1 cellular context compared by ENCODE assay signal in the genomic region with DNA sequence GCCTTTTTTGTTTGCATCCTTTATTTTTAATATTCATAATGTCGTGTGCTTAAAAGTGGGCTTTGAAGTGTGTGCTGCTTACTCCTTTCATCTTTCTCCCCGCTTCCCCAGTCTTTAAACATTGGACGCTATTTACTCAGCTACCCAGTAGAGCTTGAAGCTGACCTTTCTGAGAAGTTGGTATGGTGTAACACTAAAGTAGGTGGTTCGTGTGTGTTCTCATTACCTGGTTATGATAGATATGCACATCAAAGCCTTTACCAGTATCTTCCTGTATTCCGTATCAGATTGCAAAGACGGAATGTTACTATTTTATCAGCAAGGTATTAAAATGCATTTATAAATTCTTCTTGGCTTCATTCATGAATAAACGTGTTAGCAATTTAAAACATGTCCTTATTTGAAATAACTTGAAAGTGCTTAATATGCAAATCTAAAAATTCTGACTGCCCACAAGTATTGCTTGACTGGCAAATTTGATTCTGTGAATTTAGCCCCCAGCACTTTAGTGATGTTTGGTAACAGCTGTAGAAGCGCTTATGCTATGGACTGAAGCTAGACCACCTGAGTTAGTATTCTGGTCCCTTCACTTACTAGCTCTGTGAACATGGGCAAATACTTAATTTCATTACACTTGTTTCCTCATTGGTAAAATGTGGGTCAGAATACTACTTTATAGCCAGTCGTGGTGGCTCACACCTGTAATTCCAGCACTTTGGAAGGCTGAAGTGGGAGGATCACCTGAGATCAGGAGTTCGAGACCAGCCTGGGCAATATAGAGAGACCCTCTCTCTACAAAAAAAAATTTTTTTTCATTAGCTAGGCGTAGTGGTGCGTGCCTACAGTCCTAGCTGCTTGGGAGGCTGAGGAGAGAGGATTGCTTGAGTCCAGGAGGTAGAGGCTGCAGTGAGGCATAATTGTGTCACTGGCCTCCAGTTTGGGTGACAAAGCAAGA.
TF ChIP-seq lines count a peak whose summit lies in the region.

No MANE protein-coding gene starts in this region.

TF ChIP-seq in GM23338, 12 proteins besides CTCF, POLR2A, EP300 and RAD21 (continued from another document):
- TF ChIP-seq, protein P1, sequence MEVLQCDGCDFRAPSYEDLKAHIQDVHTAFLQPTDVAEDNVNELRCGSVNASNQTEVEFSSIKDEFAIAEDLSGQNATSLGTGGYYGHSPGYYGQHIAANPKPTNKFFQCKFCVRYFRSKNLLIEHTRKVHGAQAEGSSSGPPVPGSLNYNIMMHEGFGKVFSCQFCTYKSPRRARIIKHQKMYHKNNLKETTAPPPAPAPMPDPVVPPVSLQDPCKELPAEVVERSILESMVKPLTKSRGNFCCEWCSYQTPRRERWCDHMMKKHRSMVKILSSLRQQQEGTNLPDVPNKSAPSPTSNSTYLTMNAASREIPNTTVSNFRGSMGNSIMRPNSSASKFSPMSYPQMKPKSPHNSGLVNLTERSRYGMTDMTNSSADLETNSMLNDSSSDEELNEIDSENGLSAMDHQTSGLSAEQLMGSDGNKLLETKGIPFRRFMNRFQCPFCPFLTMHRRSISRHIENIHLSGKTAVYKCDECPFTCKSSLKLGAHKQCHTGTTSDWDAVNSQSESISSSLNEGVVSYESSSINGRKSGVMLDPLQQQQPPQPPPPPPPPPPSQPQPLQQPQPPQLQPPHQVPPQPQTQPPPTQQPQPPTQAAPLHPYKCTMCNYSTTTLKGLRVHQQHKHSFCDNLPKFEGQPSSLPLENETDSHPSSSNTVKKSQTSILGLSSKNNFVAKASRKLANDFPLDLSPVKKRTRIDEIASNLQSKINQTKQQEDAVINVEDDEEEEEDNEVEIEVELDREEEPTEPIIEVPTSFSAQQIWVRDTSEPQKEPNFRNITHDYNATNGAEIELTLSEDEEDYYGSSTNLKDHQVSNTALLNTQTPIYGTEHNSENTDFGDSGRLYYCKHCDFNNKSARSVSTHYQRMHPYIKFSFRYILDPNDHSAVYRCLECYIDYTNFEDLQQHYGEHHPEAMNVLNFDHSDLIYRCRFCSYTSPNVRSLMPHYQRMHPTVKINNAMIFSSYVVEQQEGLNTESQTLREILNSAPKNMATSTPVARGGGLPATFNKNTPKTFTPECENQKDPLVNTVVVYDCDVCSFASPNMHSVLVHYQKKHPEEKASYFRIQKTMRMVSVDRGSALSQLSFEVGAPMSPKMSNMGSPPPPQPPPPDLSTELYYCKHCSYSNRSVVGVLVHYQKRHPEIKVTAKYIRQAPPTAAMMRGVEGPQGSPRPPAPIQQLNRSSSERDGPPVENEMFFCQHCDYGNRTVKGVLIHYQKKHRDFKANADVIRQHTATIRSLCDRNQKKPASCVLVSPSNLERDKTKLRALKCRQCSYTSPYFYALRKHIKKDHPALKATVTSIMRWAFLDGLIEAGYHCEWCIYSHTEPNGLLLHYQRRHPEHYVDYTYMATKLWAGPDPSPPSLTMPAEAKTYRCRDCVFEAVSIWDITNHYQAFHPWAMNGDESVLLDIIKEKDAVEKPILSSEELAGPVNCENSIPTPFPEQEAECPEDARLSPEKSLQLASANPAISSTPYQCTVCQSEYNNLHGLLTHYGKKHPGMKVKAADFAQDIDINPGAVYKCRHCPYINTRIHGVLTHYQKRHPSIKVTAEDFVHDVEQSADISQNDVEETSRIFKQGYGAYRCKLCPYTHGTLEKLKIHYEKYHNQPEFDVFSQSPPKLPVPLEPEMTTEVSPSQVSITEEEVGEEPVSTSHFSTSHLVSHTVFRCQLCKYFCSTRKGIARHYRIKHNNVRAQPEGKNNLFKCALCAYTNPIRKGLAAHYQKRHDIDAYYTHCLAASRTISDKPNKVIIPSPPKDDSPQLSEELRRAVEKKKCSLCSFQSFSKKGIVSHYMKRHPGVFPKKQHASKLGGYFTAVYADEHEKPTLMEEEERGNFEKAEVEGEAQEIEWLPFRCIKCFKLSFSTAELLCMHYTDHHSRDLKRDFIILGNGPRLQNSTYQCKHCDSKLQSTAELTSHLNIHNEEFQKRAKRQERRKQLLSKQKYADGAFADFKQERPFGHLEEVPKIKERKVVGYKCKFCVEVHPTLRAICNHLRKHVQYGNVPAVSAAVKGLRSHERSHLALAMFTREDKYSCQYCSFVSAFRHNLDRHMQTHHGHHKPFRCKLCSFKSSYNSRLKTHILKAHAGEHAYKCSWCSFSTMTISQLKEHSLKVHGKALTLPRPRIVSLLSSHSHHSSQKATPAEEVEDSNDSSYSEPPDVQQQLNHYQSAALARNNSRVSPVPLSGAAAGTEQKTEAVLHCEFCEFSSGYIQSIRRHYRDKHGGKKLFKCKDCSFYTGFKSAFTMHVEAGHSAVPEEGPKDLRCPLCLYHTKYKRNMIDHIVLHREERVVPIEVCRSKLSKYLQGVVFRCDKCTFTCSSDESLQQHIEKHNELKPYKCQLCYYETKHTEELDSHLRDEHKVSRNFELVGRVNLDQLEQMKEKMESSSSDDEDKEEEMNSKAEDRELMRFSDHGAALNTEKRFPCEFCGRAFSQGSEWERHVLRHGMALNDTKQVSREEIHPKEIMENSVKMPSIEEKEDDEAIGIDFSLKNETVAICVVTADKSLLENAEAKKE (CRISPR knock-in tag; IDR thresholded peaks at IDR 0.05), result no peak
- TF ChIP-seq EZH2 (IDR thresholded peaks at IDR 0.05; ENCODE audit: low read depth, unreplicated experiment) (no peak), NANOG (IDR thresholded peaks at IDR 0.05; ENCODE audit: borderline replicate concordance) (no peak), CREB1 (CRISPR knock-in tag; IDR thresholded peaks at IDR 0.05; ENCODE audit: low read depth) (no peak), POLR2AphosphoS5 (IDR thresholded peaks at IDR 0.05; ENCODE audit: low read depth) (no peak), STAT1 (IDR thresholded peaks at IDR 0.05; ENCODE audit: unreplicated experiment) (no peak)
- TF ChIP-seq, protein P2, sequence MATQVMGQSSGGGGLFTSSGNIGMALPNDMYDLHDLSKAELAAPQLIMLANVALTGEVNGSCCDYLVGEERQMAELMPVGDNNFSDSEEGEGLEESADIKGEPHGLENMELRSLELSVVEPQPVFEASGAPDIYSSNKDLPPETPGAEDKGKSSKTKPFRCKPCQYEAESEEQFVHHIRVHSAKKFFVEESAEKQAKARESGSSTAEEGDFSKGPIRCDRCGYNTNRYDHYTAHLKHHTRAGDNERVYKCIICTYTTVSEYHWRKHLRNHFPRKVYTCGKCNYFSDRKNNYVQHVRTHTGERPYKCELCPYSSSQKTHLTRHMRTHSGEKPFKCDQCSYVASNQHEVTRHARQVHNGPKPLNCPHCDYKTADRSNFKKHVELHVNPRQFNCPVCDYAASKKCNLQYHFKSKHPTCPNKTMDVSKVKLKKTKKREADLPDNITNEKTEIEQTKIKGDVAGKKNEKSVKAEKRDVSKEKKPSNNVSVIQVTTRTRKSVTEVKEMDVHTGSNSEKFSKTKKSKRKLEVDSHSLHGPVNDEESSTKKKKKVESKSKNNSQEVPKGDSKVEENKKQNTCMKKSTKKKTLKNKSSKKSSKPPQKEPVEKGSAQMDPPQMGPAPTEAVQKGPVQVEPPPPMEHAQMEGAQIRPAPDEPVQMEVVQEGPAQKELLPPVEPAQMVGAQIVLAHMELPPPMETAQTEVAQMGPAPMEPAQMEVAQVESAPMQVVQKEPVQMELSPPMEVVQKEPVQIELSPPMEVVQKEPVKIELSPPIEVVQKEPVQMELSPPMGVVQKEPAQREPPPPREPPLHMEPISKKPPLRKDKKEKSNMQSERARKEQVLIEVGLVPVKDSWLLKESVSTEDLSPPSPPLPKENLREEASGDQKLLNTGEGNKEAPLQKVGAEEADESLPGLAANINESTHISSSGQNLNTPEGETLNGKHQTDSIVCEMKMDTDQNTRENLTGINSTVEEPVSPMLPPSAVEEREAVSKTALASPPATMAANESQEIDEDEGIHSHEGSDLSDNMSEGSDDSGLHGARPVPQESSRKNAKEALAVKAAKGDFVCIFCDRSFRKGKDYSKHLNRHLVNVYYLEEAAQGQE (IDR thresholded peaks at IDR 0.05; ENCODE audit: unreplicated experiment), result no peak
- TF ChIP-seq, protein P3, sequence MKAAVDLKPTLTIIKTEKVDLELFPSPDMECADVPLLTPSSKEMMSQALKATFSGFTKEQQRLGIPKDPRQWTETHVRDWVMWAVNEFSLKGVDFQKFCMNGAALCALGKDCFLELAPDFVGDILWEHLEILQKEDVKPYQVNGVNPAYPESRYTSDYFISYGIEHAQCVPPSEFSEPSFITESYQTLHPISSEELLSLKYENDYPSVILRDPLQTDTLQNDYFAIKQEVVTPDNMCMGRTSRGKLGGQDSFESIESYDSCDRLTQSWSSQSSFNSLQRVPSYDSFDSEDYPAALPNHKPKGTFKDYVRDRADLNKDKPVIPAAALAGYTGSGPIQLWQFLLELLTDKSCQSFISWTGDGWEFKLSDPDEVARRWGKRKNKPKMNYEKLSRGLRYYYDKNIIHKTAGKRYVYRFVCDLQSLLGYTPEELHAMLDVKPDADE (IDR thresholded peaks at IDR 0.05), result no peak
